In the genomic region with DNA sequence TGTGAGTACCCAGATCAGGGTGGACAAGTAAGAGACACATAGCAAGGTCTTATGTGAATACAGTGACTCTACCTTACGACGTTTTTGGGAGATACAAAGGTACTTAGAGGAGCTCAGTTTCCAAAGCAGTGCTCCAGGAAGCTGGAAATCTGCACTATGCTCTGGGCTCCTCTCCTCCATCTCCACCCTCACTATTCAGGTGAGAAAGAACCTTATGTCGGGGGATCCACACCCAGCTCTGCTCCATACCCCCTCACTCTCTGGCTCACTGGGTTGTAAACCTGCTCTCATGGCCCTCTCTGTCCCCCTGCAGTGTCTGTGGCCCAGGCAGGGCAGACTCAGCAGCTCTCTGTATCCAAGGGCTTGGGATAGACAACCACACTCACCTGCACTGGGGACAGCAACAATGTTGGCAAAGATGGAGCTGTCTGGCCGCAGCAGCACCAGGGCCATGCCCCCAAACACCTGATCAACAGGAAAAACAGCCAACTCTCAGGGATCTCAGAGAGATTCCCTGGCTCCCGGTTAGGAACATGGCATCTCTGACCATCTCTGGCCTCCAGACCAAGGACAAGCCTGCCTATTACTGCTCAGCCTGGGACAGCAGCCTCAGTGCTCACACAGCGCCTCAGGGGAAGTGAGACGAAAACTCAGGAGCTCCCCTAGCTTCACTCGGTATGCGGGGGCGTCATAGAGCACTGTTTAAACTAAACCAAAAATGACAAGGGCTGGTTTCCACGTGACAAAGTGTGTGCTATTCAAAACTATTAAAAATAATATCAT, we compare ENCODE assay signal across 24 cellular contexts.
DNase-seq lines count a peak whose midpoint lies in the region; ATAC-seq, FAIRE-seq and TF ChIP-seq lines count a peak whose summit lies in the region.
"Had no signal": no experiment of that assay in that cellular context is flagged by ENCODE, and none has a peak within 500 bp of the region (broad histone marks: within the 10 kb centered on the region; RNA-seq: fewer than 3 reads in every experiment).

No MANE protein-coding gene starts in this region.

- no peak overlapping the region for H3K4me3 ChIP-seq in BLaER1
- H3K4me3 ChIP-seq in bronchial epithelial cell (ENCODE audit: low read depth, low read length) = no peak overlapping the region
- H3K4me3 ChIP-seq: gastrocnemius medialis, pancreas, suprapubic skin, vagina had no signal

- H3K9me3 ChIP-seq in BLaER1 = no peaks in the 10 kb centered on the region
- H3K9me3 ChIP-seq: gastrocnemius medialis, pancreas, suprapubic skin, vagina had no signal

- H3K4me2 ChIP-seq in BLaER1 = no peak overlapping the region

- peak; percentile 7 for FAIRE-seq in bronchial epithelial cell (lab: Jason Lieb, UNC)
- FAIRE-seq: A204.1, pancreas had no signal

- no peaks in the 10 kb centered on the region for H3K27me3 ChIP-seq in BLaER1
- peaks cover 4% of the 10 kb centered on the region for H3K27me3 ChIP-seq in bronchial epithelial cell (ENCODE audit: control insufficient read depth, insufficient read depth, low read length)
- H3K27me3 ChIP-seq: gastrocnemius medialis, pancreas, vagina had no signal

- no peak overlapping the region for H3K9ac ChIP-seq in BLaER1

- no peaks in the 10 kb centered on the region for H4K20me1 ChIP-seq in BLaER1

- in situ Hi-C loops in GM13977 (cut with MboI; ENCODE audit: low pct_unique_long_range_greater_than_20kb, low sequenced_read_pairs, unreplicated experiment) (no loop called here), G401 (cut with HindIII; ENCODE audit: low sequenced_read_pairs) (no loop called here)

- peak; percentile 64 for DNase-seq in GM13977 (ENCODE audit: low spot score)
- no peak for DNase-seq in bronchial epithelial cell (ENCODE audit: low read depth)
- no peak for DNase-seq in NCI-H1105 treated with DMSO at 0.1 percent for 48 hours (lab: John Stamatoyannopoulos, UW)
- no peak for DNase-seq in NCI-H526 treated with DMSO at 0.1 percent for 48 hours (lab: John Stamatoyannopoulos, UW)
- DNase-seq in G401 (ENCODE audit: low spot score) = no peak
- DNase-seq in occipital lobe (lab: John Stamatoyannopoulos, UW) = no peak
- DNase-seq: activated CD4-positive, alpha-beta T cell treated with anti-CD3 and anti-CD28 coated beads for 1 hour; effector CD8-positive, alpha-beta T cell; gastrocnemius medialis; Kasumi-1; kidney glomerular epithelial cell; mammary epithelial cell; naive thymus-derived CD8-positive, alpha-beta T cell; NCI-H1048; NCI-H2029 treated with DMSO at 0.1 percent for 48 hours; pancreas; right cardiac atrium; RPMI8226 had no signal

- ATAC-seq in HG03439 (IDR thresholded peaks at IDR 0.05; ENCODE audit: unreplicated experiment) = peak; percentile 45
- ATAC-seq: esophagus mucosa; gastrocnemius medialis; naive thymus-derived CD8-positive, alpha-beta T cell; pancreas; right cardiac atrium had no signal

- TF ChIP-seq CTCF in GM13977 (IDR thresholded peaks at IDR 0.05; ENCODE audit: extremely low read depth, insufficient read depth, missing control alignments) = peak; percentile 35
- TF ChIP-seq CTCF in bronchial epithelial cell (IDR thresholded peaks at IDR 0.05; ENCODE audit: insufficient read depth, low read length, severe bottlenecking) = no peak

- peak overlapping the region; percentile 23; the same call in 1 of the 2 replicates for H3K27ac ChIP-seq in BLaER1
- H3K27ac ChIP-seq: gastrocnemius medialis, pancreas, suprapubic skin, vagina had no signal

- H3K36me3 ChIP-seq in BLaER1 (no peaks in the 10 kb centered on the region), bronchial epithelial cell (ENCODE audit: control insufficient read depth, insufficient read depth, low read length) (no peaks in the 10 kb centered on the region)
- H3K36me3 ChIP-seq: gastrocnemius medialis, pancreas, suprapubic skin, vagina had no signal

- H3K4me1 ChIP-seq in BLaER1 = peaks cover 70% of the 10 kb centered on the region
- H3K4me1 ChIP-seq: gastrocnemius medialis, pancreas, suprapubic skin, vagina had no signal
